ENCODE assay signal across 16 cellular contexts in the genomic region with DNA sequence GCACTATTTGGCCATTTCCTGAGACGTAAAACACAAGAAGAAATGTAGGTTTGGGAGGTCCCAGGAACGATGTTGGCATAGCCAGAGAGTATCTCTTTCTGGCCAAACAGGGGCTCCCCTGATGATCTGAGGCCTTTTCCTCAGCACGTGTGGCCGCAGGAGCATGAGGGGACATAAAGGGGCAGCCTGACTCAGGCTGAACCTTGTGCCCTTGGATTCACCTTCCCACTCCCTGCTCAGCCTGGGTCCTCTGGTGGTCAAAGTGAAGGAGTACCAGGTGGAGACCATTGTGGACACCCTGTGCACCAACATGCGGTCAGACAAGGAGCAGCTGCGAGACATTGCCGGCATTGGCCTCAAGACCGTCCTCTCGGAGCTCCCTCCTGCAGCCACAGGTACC. TPM values are rescaled to one million over a fixed set of nuclear protein-coding genes. Genes with fewer than 3 reads are reported as not detected.
DNase-seq lines count a peak whose midpoint lies in the region; ATAC-seq, FAIRE-seq and TF ChIP-seq lines count a peak whose summit lies in the region.
"Had no signal": no experiment of that assay in that cellular context is flagged by ENCODE, and none has a peak within 500 bp of the region (broad histone marks: within the 10 kb centered on the region; RNA-seq: fewer than 3 reads in every experiment).

No MANE protein-coding gene starts in this region.

- H3K27me3 ChIP-seq in AG04450 (ENCODE audit: control insufficient read depth, insufficient read depth, low read length) (no peaks in the 10 kb centered on the region), HCT116 (ENCODE audit: insufficient read depth, low read length) (no peaks in the 10 kb centered on the region), left ventricle myocardium inferior (ENCODE audit: low read depth) (no peaks in the 10 kb centered on the region), psoas muscle (ENCODE audit: insufficient read depth in 3 of 3, low read length in 2 of 3) (no peaks in the 10 kb centered on the region)

- no peak overlapping the region for H3K4me3 ChIP-seq in AG04450 (ENCODE audit: low read depth, low read length)
- no peak overlapping the region for H3K4me3 ChIP-seq in HCT116 (replicated peaks in 1 of 2; ENCODE audit: low read depth in 1 of 2, low read length in 2 of 2)
- H3K4me3 ChIP-seq in left ventricle myocardium inferior, result no peak overlapping the region
- no peak overlapping the region for H3K4me3 ChIP-seq in psoas muscle
- H3K4me3 ChIP-seq: PC-9, SK-N-MC had no signal

- 89 to 95% (median 90%) methylated on average over 9 of the region's 9 CpGs for WGBS in psoas muscle, 3 donors

- TF ChIP-seq CTCF in AG04450 (IDR thresholded peaks at IDR 0.05; ENCODE audit: low read depth, low read length), result 0 out of 2 replicates have a peak, but pooled peaks have one; percentile 8
- peak in 2 of 3 experiments; percentile 27 to 32; a peak in 2 of 6 replicates for TF ChIP-seq CTCF in HCT116 (IDR thresholded peaks at IDR 0.05 in 2 of 3, conservative IDR thresholded peaks at IDR 0.05 in 1 of 3; ENCODE audit: borderline replicate concordance in 1 of 3, insufficient read depth in 1 of 3, low read depth in 2 of 3, low read length in 2 of 3)
- no peak for TF ChIP-seq CTCF in left ventricle myocardium inferior (IDR thresholded peaks at IDR 0.05; ENCODE audit: borderline replicate concordance)
- no peak for TF ChIP-seq CTCF in psoas muscle (IDR thresholded peaks at IDR 0.05)

- BruUV-seq in HCT116 (replicated peaks; lab: Mats Ljungman, UMichigan), result no TSS peak

- DNase-seq in AG04450 (ENCODE audit: low read depth, low spot score), result no peak
- no peak for DNase-seq in HCT116 (ENCODE audit: low read depth, low spot score)
- no peak for DNase-seq in left ventricle myocardium inferior
- no peak for DNase-seq in psoas muscle
- DNase-seq in GM12891 (ENCODE audit: insufficient read length, low spot score), result no peak
- DNase-seq in HCEC 1CT, result no peak
- DNase-seq: CD4-positive, CD25-positive, alpha-beta regulatory T cell; KBM-7; MV-4-11; NCI-H1436; NCI-H2081; NCI-H774; PC-9 had no signal

- no peaks in the 10 kb centered on the region for H4K20me1 ChIP-seq in HCT116 (ENCODE audit: insufficient read depth)

- H2AFZ ChIP-seq in HCT116 (ENCODE audit: low read depth, low read length, poor library complexity, severe bottlenecking), result no peak overlapping the region
- H2AFZ ChIP-seq: PC-9 had no signal

- H3K4me2 ChIP-seq in HCT116 (ENCODE audit: low read length), result no peak overlapping the region
- H3K4me2 ChIP-seq: PC-9 had no signal

- no peak overlapping the region for H3K9ac ChIP-seq in HCT116 (ENCODE audit: low read length)

- ATAC-seq in HCT116, result no peak
- no peak for ATAC-seq in psoas muscle
- ATAC-seq in GM21381 (IDR thresholded peaks at IDR 0.05; ENCODE audit: unreplicated experiment), result no peak

- POLR2A ChIA-PET in AG04450 (lab: Yijun Ruan, JAX) (interaction anchor here (0.7 kb wide), 1 partner anchor 1472 kb away, joined by 3 read pairs; no protein-coding TSS in a partner anchor), HCT116 (lab: Charles Lee) (interaction anchor here (0.9 kb wide), 1 partner anchor 48 kb away, joined by 3 read pairs; a partner anchor contains a TSS)

- H3K79me2 ChIP-seq in HCT116 (ENCODE audit: insufficient read depth, low read length), result no peaks in the 10 kb centered on the region

- H3K4me1 ChIP-seq in HCT116 (ENCODE audit: control insufficient read depth in 1 of 2, insufficient read depth in 2 of 2, low read length in 2 of 2) (peaks cover 9 to 16% of the 10 kb centered on the region in 2 experiments), left ventricle myocardium inferior (peaks cover 51% of the 10 kb centered on the region), psoas muscle (peaks cover 27% of the 10 kb centered on the region)

- H3K9me3 ChIP-seq in AG04450 (ENCODE audit: control insufficient read depth, insufficient read depth, low read length) (no peaks in the 10 kb centered on the region; the same call in 1 of the 2 replicates), HCT116 (ENCODE audit: control insufficient read depth in 1 of 2, insufficient read depth in 1 of 2, low read depth in 1 of 2, low read length in 2 of 2) (no peaks in the 10 kb centered on the region), left ventricle myocardium inferior (replicated peaks) (no peaks in the 10 kb centered on the region), psoas muscle (no peaks in the 10 kb centered on the region)

- RAD21 ChIA-PET in HCT116 (lab: Charles Lee; ENCODE audit: low non-redundant PET in 1 of 2, low total read pairs in 2 of 2, uncharacterized antibody in 2 of 2, unreplicated experiment in 2 of 2), result no interaction called here

- H3K9me2 ChIP-seq in HCT116 (ENCODE audit: insufficient read depth), result no peaks in the 10 kb centered on the region

- H3K27ac ChIP-seq in AG04450 (ENCODE audit: low read depth, low read length) (no peak overlapping the region), HCT116 (ENCODE audit: low read depth, low read length) (no peak overlapping the region), left ventricle myocardium inferior (replicated peaks) (peak overlapping the region; percentile 73), psoas muscle (peak overlapping the region; percentile 70)
- H3K27ac ChIP-seq: PC-9, SK-N-MC had no signal

- TF ChIP-seq POLR2A in HCT116 (IDR thresholded peaks at IDR 0.05; ENCODE audit: borderline replicate concordance, extremely low read depth, insufficient read depth, insufficient read length) (no peak), GM12891 (IDR thresholded peaks at IDR 0.05; ENCODE audit: low read depth, low read length) (no peak)

- no peak for FAIRE-seq in GM12891 (lab: Jason Lieb, UNC)

- CTCF ChIA-PET in AG04450 (lab: Charles Lee) (interaction anchor here (0.5 to 4.0 kb wide), 2 partner anchors 11 to 327 kb away, joined by 8 to 24 read pairs; a partner anchor contains a TSS), HCT116 (lab: Charles Lee) (interaction anchor here (1.3 to 1.5 kb wide), 3 partner anchors 16 to 245 kb away, joined by 3 read pairs; no protein-coding TSS in a partner anchor)

- H3K36me3 ChIP-seq in HCT116 (ENCODE audit: control insufficient read depth in 1 of 2, insufficient read depth in 2 of 2, low read length in 2 of 2) (no peaks in the 10 kb centered on the region), left ventricle myocardium inferior (peaks cover 52% of the 10 kb centered on the region), psoas muscle (ENCODE audit: insufficient read depth in 1 of 2, low read depth in 1 of 2) (peaks cover 3 to 79% of the 10 kb centered on the region in 2 donors)

- TF ChIP-seq RAD21 in HCT116 (IDR thresholded peaks at IDR 0.05; ENCODE audit: low read depth), result peak; percentile 19; the same call in 1 of the 2 replicates

- intact Hi-C loops in HCT116 (cut with micrococcal nuclease) (loop anchor here (2.0 kb wide), 1 partner anchor 100 kb away; no protein-coding TSS in a partner anchor), left ventricle myocardium inferior (cut with micrococcal nuclease) (no loop called here), psoas muscle (cut with DNase I) (no loop called here)

TF ChIP-seq in HCT116, 20 proteins besides CTCF, POLR2A, EP300 and RAD21:
- TF ChIP-seq SRF (IDR thresholded peaks at IDR 0.05; ENCODE audit: low read depth), result no peak
- TF ChIP-seq EZH2phosphoT487 (IDR thresholded peaks at IDR 0.05; ENCODE audit: borderline replicate concordance), result no peak
- TF ChIP-seq, protein P1, sequence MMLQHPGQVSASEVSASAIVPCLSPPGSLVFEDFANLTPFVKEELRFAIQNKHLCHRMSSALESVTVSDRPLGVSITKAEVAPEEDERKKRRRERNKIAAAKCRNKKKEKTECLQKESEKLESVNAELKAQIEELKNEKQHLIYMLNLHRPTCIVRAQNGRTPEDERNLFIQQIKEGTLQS (IDR thresholded peaks at IDR 0.05), result no peak

TF ChIP-seq in GM12891, 5 proteins besides CTCF, POLR2A, EP300 and RAD21:
- TF ChIP-seq POLR2AphosphoS5 (IDR thresholded peaks at IDR 0.05; ENCODE audit: low read depth, low read length) (no peak), TAF1 (IDR thresholded peaks at IDR 0.05; ENCODE audit: low read depth, low read length) (no peak), POU2F2 (IDR thresholded peaks at IDR 0.05; ENCODE audit: low read depth, low read length) (no peak), PAX5 (IDR thresholded peaks at IDR 0.05; ENCODE audit: insufficient read depth, low read length, severe bottlenecking) (no peak), SPI1 (IDR thresholded peaks at IDR 0.05; ENCODE audit: low read depth, low read length) (no peak)

RNA-seq across cellular contexts. Expression of a gene that starts 10.6 kb away (rescaled TPM):
- polyA plus RNA-seq in AG04450 (2011; rRNA removed) (5.8 and 7.3 TPM in 2 replicates), psoas muscle (10 to 100 TPM in 2 of 3 donors, 1 to 10 TPM in 1; 3.7 to 65.3 (median 48.8) TPM)
- 13.7 and 14.7 TPM in 2 replicates for polyA minus RNA-seq in AG04450 (2011; rRNA and poly(A)+ RNA removed)
- total RNA-seq in HCT116 (2021; ENCODE audit: unreplicated experiment) (not detected), left ventricle myocardium inferior (76.2 TPM), psoas muscle (100 to 1,000 TPM; 128 to 220 (median 138) TPM)
- polyA plus RNA-seq in HCT116 (2012), result 0.06 and 0.16 TPM in 2 replicates
- polyA plus RNA-seq in GM12891 (2012; ENCODE audit: low read depth, missing spikeins), result 0.27 TPM

RNA-seq across cellular contexts. Expression of a gene that starts 34.3 kb away (rescaled TPM):
- polyA plus RNA-seq in AG04450 (2011; rRNA removed) (3,211 and 3,269 TPM in 2 replicates), psoas muscle (1,000 to 10,000 TPM; 2,325 to 2,939 (median 2,347) TPM)
- polyA minus RNA-seq in AG04450 (2011; rRNA and poly(A)+ RNA removed), result 911 and 957 TPM in 2 replicates
- total RNA-seq in HCT116 (2021; ENCODE audit: unreplicated experiment) (1,853 TPM), left ventricle myocardium inferior (880 TPM), psoas muscle (1,000 to 10,000 TPM; 1,418 to 1,919 (median 1,477) TPM)
- 3,831 and 4,369 TPM in 2 replicates for polyA plus RNA-seq in HCT116 (2012)
- polyA plus RNA-seq in GM12891 (2012; ENCODE audit: low read depth, missing spikeins), result 5,644 TPM

RNA-seq across cellular contexts. Expression of a gene that starts 48.0 kb away (rescaled TPM):
- polyA plus RNA-seq in AG04450 (2011; rRNA removed), result 0.41 and 0.47 TPM in 2 replicates
- polyA minus RNA-seq in AG04450 (2011; rRNA and poly(A)+ RNA removed), result 1.1 TPM in 1 of 2 replicates, not detected in the other
- total RNA-seq in HCT116 (2021; ENCODE audit: unreplicated experiment), result 12.3 TPM
- 18.8 and 19.6 TPM in 2 replicates for polyA plus RNA-seq in HCT116 (2012)
- total RNA-seq in left ventricle myocardium inferior, result 4.5 TPM
- 1 to 10 TPM in 3 of 4 donors, under 1 TPM in 1; 0.59 to 4.4 (median 2.3) TPM for total RNA-seq in psoas muscle
- under 1 TPM; 0.30 to 0.52 (median 0.40) TPM for polyA plus RNA-seq in psoas muscle
- polyA plus RNA-seq in GM12891 (2012; ENCODE audit: low read depth, missing spikeins), result 0.41 TPM
- total RNA-seq: B cell had no signal
- polyA plus RNA-seq: CD4-positive, CD25-positive, alpha-beta regulatory T cell had no signal

Comparison
In these comparisons a context has a peak if more than half of its experiments do, and no peak if none do; other contexts are left out.
1. H3K27ac ChIP-seq: peak in left ventricle myocardium inferior (single experiment) and psoas muscle (single experiment); none in AG04450 (single experiment) and HCT116 (single experiment).
2. CTCF ChIP-seq: peak in AG04450 (single experiment) and HCT116 (2 of 3); none in left ventricle myocardium inferior (single experiment) and psoas muscle (single experiment).
3. RNA of a gene that starts 10.6 kb away (total RNA-seq): 128 to 220 TPM in psoas muscle and 76.2 TPM in left ventricle myocardium inferior (single experiment); not detected in HCT116 (single experiment); every median in the first group is over 10 times any median in the second.